Comparison of ENCODE assay signal across 28 cellular contexts in genomic region chr4:52874948-52875347, GRCh38. TPM values are rescaled to one million over a fixed set of nuclear protein-coding genes. Genes with fewer than 3 reads are reported as not detected.
"Had no signal": no experiment of that assay in that cellular context is flagged by ENCODE, and none has a peak within 500 bp of the region (broad histone marks: within the 10 kb centered on the region; RNA-seq: fewer than 3 reads in every experiment).

No MANE protein-coding gene starts in this region.

- H3K27ac Mint-ChIP-seq: natural killer cell treated with Interleukin-12 subunit alpha and Interleukin-12 subunit beta and Interleukin-15 and Interleukin-18, amount 100 ng/mL, for 72 hours; progenitor cell of endocrine pancreas; stimulated activated memory B cell treated with anti-CD40 and anti-IgM and Interleukin-4, amounts not matched to agents 10 μg/mL and 1 μg/mL and 100 μg/mL, for 72 hours had no signal

- H3K9me3 Mint-ChIP-seq: naive thymus-derived CD8-positive, alpha-beta T cell; natural killer cell treated with Interleukin-12 subunit alpha and Interleukin-12 subunit beta and Interleukin-15 and Interleukin-18, amount 100 ng/mL, for 72 hours; neural progenitor cell; stimulated activated memory B cell treated with anti-CD40 and anti-IgM and Interleukin-4, amounts not matched to agents 10 μg/mL and 1 μg/mL and 100 μg/mL, for 72 hours; stimulated activated naive CD8-positive, alpha-beta T cell treated with anti-CD3 and anti-CD28 coated beads, Interleukin-15, amount 100 ng/mL, for 72 hours had no signal

- FAIRE-seq: small intestine had no signal

- H3K27me3 ChIP-seq: neural progenitor cell, ovary, right lobe of liver, sigmoid colon, suprapubic skin, testis, tibial artery, transverse colon, upper lobe of left lung, vagina had no signal

- H3K9ac ChIP-seq: neural progenitor cell, parathyroid adenoma had no signal

- H3K4me1 ChIP-seq: parathyroid adenoma, right lobe of liver, suprapubic skin, testis, vagina had no signal

- H3K79me2 ChIP-seq: parathyroid adenoma had no signal

- H2AFZ ChIP-seq: neural progenitor cell, parathyroid adenoma had no signal

- DNase-seq: naive thymus-derived CD8-positive, alpha-beta T cell; occipital lobe; ovary; posterior cingulate gyrus; psoas muscle; right cardiac atrium; right lobe of liver; sigmoid colon; small intestine; stimulated activated CD4-positive, alpha-beta T cell treated with anti-CD3 and anti-CD28 coated beads, Interleukin-1b, Interleukin-23, amount 100 ng/mL, for 48 hours; stimulated activated CD4-positive, alpha-beta T cell treated with anti-CD3 and anti-CD28 coated beads, Interleukin-4, amount 100 ng/mL, for 1 hour; stimulated activated CD4-positive, alpha-beta T cell treated with anti-CD3 and anti-CD28 coated beads, Interleukin-4, amount 100 ng/mL, for 4 hours; stimulated activated CD8-positive, alpha-beta memory T cell treated with anti-CD3 and anti-CD28 coated beads, Interleukin-4, amount 100 ng/mL, for 48 hours; stimulated activated naive CD4-positive, alpha-beta T cell; stimulated activated naive CD8-positive, alpha-beta T cell treated with anti-CD3 and anti-CD28 coated beads, Interleukin-15, amount 100 ng/mL, for 72 hours; stimulated activated naive CD8-positive, alpha-beta T cell treated with anti-CD3 and anti-CD28 coated beads, Interleukin-15, Interleukin-2, amounts not matched to agents 100 U/mL and 50 U/mL, for 24 hours; substantia nigra; testis; tibial artery; transverse colon; upper lobe of left lung had no signal

- H3K4me1 Mint-ChIP-seq: stimulated activated memory B cell treated with anti-CD40 and anti-IgM and Interleukin-4, amounts not matched to agents 10 μg/mL and 1 μg/mL and 100 μg/mL, for 72 hours had no signal

- H3K4me3 ChIP-seq: neural progenitor cell, ovary, psoas muscle, right lobe of liver, sigmoid colon, suprapubic skin, testis, tibial artery, transverse colon, upper lobe of left lung, vagina had no signal

- ATAC-seq: naive thymus-derived CD8-positive, alpha-beta T cell; natural killer cell treated with Interleukin-12 subunit alpha and Interleukin-12 subunit beta and Interleukin-15 and Interleukin-18, amount 100 ng/mL, for 72 hours; psoas muscle; right cardiac atrium; right lobe of liver; stimulated activated memory B cell treated with anti-CD40 and anti-IgM and Interleukin-4, amounts not matched to agents 10 μg/mL and 1 μg/mL and 100 μg/mL, for 72 hours; stimulated activated naive CD8-positive, alpha-beta T cell treated with anti-CD3 and anti-CD28 coated beads, Interleukin-15, amount 100 ng/mL, for 72 hours; stimulated activated naive CD8-positive, alpha-beta T cell treated with anti-CD3 and anti-CD28 coated beads, Interleukin-15, Interleukin-2, amounts not matched to agents 100 U/mL and 50 U/mL, for 24 hours had no signal

- H3K36me3 ChIP-seq: neural progenitor cell, ovary, right lobe of liver, sigmoid colon, suprapubic skin, tibial artery, transverse colon, upper lobe of left lung, vagina had no signal

- H3K27ac ChIP-seq: neural progenitor cell, ovary, parathyroid adenoma, psoas muscle, right lobe of liver, sigmoid colon, suprapubic skin, testis, tibial artery, transverse colon, upper lobe of left lung, vagina had no signal

- H3K27me3 Mint-ChIP-seq: naive thymus-derived CD8-positive, alpha-beta T cell; natural killer cell treated with Interleukin-12 subunit alpha and Interleukin-12 subunit beta and Interleukin-15 and Interleukin-18, amount 100 ng/mL, for 72 hours; stimulated activated memory B cell treated with anti-CD40 and anti-IgM and Interleukin-4, amounts not matched to agents 10 μg/mL and 1 μg/mL and 100 μg/mL, for 72 hours; stimulated activated naive CD8-positive, alpha-beta T cell treated with anti-CD3 and anti-CD28 coated beads, Interleukin-15, amount 100 ng/mL, for 72 hours had no signal

- H3K9me3 ChIP-seq: ovary, psoas muscle, right lobe of liver, sigmoid colon, suprapubic skin, testis, tibial artery, transverse colon, upper lobe of left lung, vagina had no signal

- H3K4me3 Mint-ChIP-seq: natural killer cell treated with Interleukin-12 subunit alpha and Interleukin-12 subunit beta and Interleukin-15 and Interleukin-18, amount 100 ng/mL, for 72 hours; neural progenitor cell; stimulated activated memory B cell treated with anti-CD40 and anti-IgM and Interleukin-4, amounts not matched to agents 10 μg/mL and 1 μg/mL and 100 μg/mL, for 72 hours; stimulated activated naive CD8-positive, alpha-beta T cell treated with anti-CD3 and anti-CD28 coated beads, Interleukin-15, amount 100 ng/mL, for 72 hours had no signal

RNA-seq across cellular contexts. Expression of gene RASL11B, which starts 12.8 kb away (rescaled TPM):
- total RNA-seq: natural killer cell treated with Interleukin-12 subunit alpha and Interleukin-12 subunit beta and Interleukin-15 and Interleukin-18, amount 100 ng/mL, for 72 hours had no signal
